ENCODE assay signal across 8 cellular contexts in genomic region chr17:3557768-3558583, GRCh38. TPM values are rescaled to one million over a fixed set of nuclear protein-coding genes. Genes with fewer than 3 reads are reported as not detected.
DNase-seq lines count a peak whose midpoint lies in the region; ATAC-seq, FAIRE-seq and TF ChIP-seq lines count a peak whose summit lies in the region.

TRPV3 (minus strand) TSS chr17:3557812; CDS start chr17:3554850, 2,962 bp downstream.

- no peaks in the 10 kb centered on the region for H3K36me3 ChIP-seq in bronchial epithelial cell (ENCODE audit: control insufficient read depth, insufficient read depth, low read length)
- H3K36me3 ChIP-seq in psoas muscle (ENCODE audit: insufficient read depth in 1 of 2, low read depth in 1 of 2) = no peaks in the 10 kb centered on the region
- no peaks in the 10 kb centered on the region for H3K36me3 ChIP-seq in brain microvascular endothelial cell (replicated peaks)

- DNase-seq in DMS53 (lab: John Stamatoyannopoulos, UW) = peak; percentile 89
- DNase-seq in T-helper 2 cell = peak in 4 of 5 experiments; percentile 33 to 73 (median 42)
- DNase-seq in bronchial epithelial cell (ENCODE audit: low read depth) = peak; percentile 80
- peak; percentile 36 to 86 for DNase-seq in psoas muscle
- DNase-seq in brain microvascular endothelial cell = no peak
- no peak for DNase-seq in NCI-H345 (lab: John Stamatoyannopoulos, UW)

- in situ Hi-C loops in brain microvascular endothelial cell (cut with HindIII; ENCODE audit: low pct_ligation_motif_present, low sequenced_read_pairs) = no loop called here

- H3K4me1 ChIP-seq in psoas muscle = peaks cover 5% of the 10 kb centered on the region

- peak; percentile 36 for ATAC-seq in HG02763 (IDR thresholded peaks at IDR 0.05; ENCODE audit: unreplicated experiment)
- peak; percentile 59 to 92 (median 88) for ATAC-seq in psoas muscle
- ATAC-seq in HG03139 (IDR thresholded peaks at IDR 0.05; ENCODE audit: unreplicated experiment) = no peak

- intact Hi-C loops in psoas muscle (cut with DNase I) = no loop called here

- no peaks in the 10 kb centered on the region for H3K9me3 ChIP-seq in psoas muscle

- TF ChIP-seq CTCF in bronchial epithelial cell (IDR thresholded peaks at IDR 0.05; ENCODE audit: insufficient read depth, low read length, severe bottlenecking) = no peak
- TF ChIP-seq CTCF in psoas muscle (IDR thresholded peaks at IDR 0.05) = no peak
- no peak for TF ChIP-seq CTCF in brain microvascular endothelial cell (IDR thresholded peaks at IDR 0.05; ENCODE audit: low read depth, low read length, missing control alignments)

- FAIRE-seq in bronchial epithelial cell (lab: Jason Lieb, UNC) = no peak

- H3K27ac ChIP-seq in psoas muscle = peak within 1 kb of the TSS; percentile 11
- H3K27ac ChIP-seq in brain microvascular endothelial cell = no peak within 1 kb of the TSS

- H3K4me3 ChIP-seq in bronchial epithelial cell (ENCODE audit: low read depth, low read length) (peak within 1 kb of the TSS; percentile 1), psoas muscle (peak within 1 kb of the TSS; percentile 29), brain microvascular endothelial cell (ENCODE audit: low read depth, low read length) (no peak within 1 kb of the TSS)

- WGBS in psoas muscle, 3 donors = 39 to 55% (median 51%) methylated on average over 23 of the region's 23 CpGs

- no peaks in the 10 kb centered on the region for H3K27me3 ChIP-seq in bronchial epithelial cell (ENCODE audit: control insufficient read depth, insufficient read depth, low read length)
- no peaks in the 10 kb centered on the region for H3K27me3 ChIP-seq in psoas muscle (ENCODE audit: insufficient read depth in 3 of 3, low read length in 2 of 3)
- no peaks in the 10 kb centered on the region for H3K27me3 ChIP-seq in brain microvascular endothelial cell (replicated peaks)

RNA-seq across cellular contexts. Expression of gene TRPV3, which starts in this region (rescaled TPM):
- total RNA-seq in bronchial epithelial cell = 0.79 and 1.2 TPM in 2 replicates
- total RNA-seq in psoas muscle = 10 to 100 TPM in 1 of 4 donors, 1 to 10 TPM in 1, under 1 TPM in 2; 0.71 to 10.1 (median 1.1) TPM
- under 1 TPM; 0.32 to 0.38 (median 0.36) TPM for polyA plus RNA-seq in psoas muscle

Comparison
In these comparisons a context has a peak if more than half of its experiments do, and no peak if none do; other contexts are left out.
1. DNase-seq: peak in DMS53 (single experiment), T-helper 2 cell (4 of 5), bronchial epithelial cell (single experiment) and psoas muscle (2 of 2); none in brain microvascular endothelial cell (single experiment) and NCI-H345 (single experiment).